8 cellular contexts compared by ENCODE assay signal in genomic region chr13:23558675-23559536, GRCh38. TPM values are rescaled to one million over a fixed set of nuclear protein-coding genes. Genes with fewer than 3 reads are reported as not detected.
A peak's percentile ranks its signal among the peaks of the same experiment; 100 is the strongest.
DNase-seq lines count a peak whose midpoint lies in the region; TF ChIP-seq lines count a peak whose summit lies in the region.

No MANE protein-coding gene starts in this region.

- no peaks in the 10 kb centered on the region for H3K27me3 ChIP-seq in sigmoid colon

- TF ChIP-seq POLR2A in sigmoid colon (IDR thresholded peaks at IDR 0.05): no peak

- peak overlapping the region; percentile 2 for H3K4me3 ChIP-seq in fibroblast of the aortic adventitia (ENCODE audit: low read depth, low read length)
- H3K4me3 ChIP-seq in sigmoid colon: peak overlapping the region in 2 of 4 donors; percentile 16 to 24

- no peaks in the 10 kb centered on the region for H3K9me3 ChIP-seq in sigmoid colon

- DNase-seq in Ammon's horn (ENCODE audit: low spot score): peak; percentile 17
- DNase-seq in HT-29 (ENCODE audit: low spot score): peak; percentile 60
- peak; percentile 83 for DNase-seq in SK-N-DZ (ENCODE audit: low spot score)
- DNase-seq in fibroblast of the aortic adventitia (ENCODE audit: low read depth): peak; percentile 93
- peak; percentile 83 for DNase-seq in sigmoid colon
- no peak for DNase-seq in globus pallidus (ENCODE audit: low spot score)
- DNase-seq in mesenteric fat pad (ENCODE audit: low spot score): no peak
- DNase-seq in inferior parietal cortex (ENCODE audit: extremely low spot score): no peak

- no peaks in the 10 kb centered on the region for H3K36me3 ChIP-seq in sigmoid colon

- no peak for TF ChIP-seq CTCF in fibroblast of the aortic adventitia (IDR thresholded peaks at IDR 0.05; ENCODE audit: insufficient read depth, low read length)
- peak in 1 of 4 experiments; percentile 6 for TF ChIP-seq CTCF in sigmoid colon (IDR thresholded peaks at IDR 0.05)

- intact Hi-C loops in sigmoid colon (cut with DNase I): no loop called here

- 43 to 59% methylated on average over 14 of the region's 14 CpGs for WGBS in sigmoid colon, 2 donors

- H3K4me1 ChIP-seq in sigmoid colon: peaks cover 0 to 9% (median 8%) of the 10 kb centered on the region in 4 donors

- peak overlapping the region; percentile 59 to 77 (median 67) for H3K27ac ChIP-seq in sigmoid colon

- no peak for TF ChIP-seq EP300 in sigmoid colon (IDR thresholded peaks at IDR 0.05)

RNA-seq across cellular contexts. Expression of gene TNFRSF19, which starts 11.3 kb away (rescaled TPM):
- 0.03 TPM in 1 of 2 replicates, not detected in the other for total RNA-seq in HT-29 (2014; rRNA removed; shearing (Covaris generic))
- polyA plus RNA-seq in SK-N-DZ (2014; cell fraction: cytosol; rRNA removed): 3.0 and 3.3 TPM in 2 replicates
- polyA plus RNA-seq in SK-N-DZ (2014; cell fraction: nucleus; rRNA removed): 2.4 and 4.4 TPM in 2 replicates
- total RNA-seq in fibroblast of the aortic adventitia (ENCODE audit: low replicate concordance) (0.08 and 7.3 TPM in 2 replicates), sigmoid colon (1 to 10 TPM; 1.3 to 4.2 (median 3.2) TPM), mesenteric fat pad (1.5 TPM)
- under 1 TPM in 2 of 3 donors, not detected in 1; 0.60 to 0.96 TPM for polyA plus RNA-seq in sigmoid colon

Comparison
In these comparisons a context has a peak if more than half of its experiments do, and no peak if none do; other contexts are left out.
1. DNase-seq: peak in Ammon's horn (single experiment), HT-29 (single experiment), SK-N-DZ (single experiment), fibroblast of the aortic adventitia (single experiment) and sigmoid colon (single experiment); none in globus pallidus (single experiment), mesenteric fat pad (single experiment) and inferior parietal cortex (single experiment).